In the genomic region with DNA sequence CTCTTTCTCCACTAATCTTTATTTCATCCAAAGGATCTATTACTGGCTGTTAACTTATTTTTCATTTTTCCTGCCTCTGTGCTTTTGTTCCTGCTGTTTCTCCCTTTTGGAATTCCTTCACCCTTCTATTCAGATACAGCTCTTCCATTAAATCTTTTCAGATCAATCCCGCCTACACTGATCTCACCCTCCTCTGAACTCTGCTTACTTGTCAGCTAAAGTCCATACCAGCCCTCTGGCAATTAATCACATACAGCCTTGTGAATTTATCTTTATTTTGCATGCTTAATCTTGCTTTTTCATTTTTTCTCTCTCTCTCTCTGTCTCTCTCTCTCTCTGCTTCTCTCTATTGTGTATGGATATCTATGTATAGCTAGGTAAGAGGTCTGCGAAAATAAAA, we compare ENCODE assay signal across 1 cellular context.
TF ChIP-seq lines count a peak whose summit lies in the region.

No MANE protein-coding gene starts in this region.

TF ChIP-seq in HepG2, 621 proteins besides CTCF, POLR2A, EP300 and RAD21 (continued from another document):
- TF ChIP-seq HNF1A (IDR thresholded peaks at IDR 0.05; ENCODE audit: low read depth) (no peak), HNF1A (CRISPR knock-in tag; IDR thresholded peaks at IDR 0.05; ENCODE audit: borderline replicate concordance) (no peak), ZNF230 (CRISPR knock-in tag; IDR thresholded peaks at IDR 0.05) (no peak), AKNA (CRISPR knock-in tag; IDR thresholded peaks at IDR 0.05; ENCODE audit: borderline replicate concordance) (no peak), RARG (CRISPR knock-in tag; IDR thresholded peaks at IDR 0.05; ENCODE audit: low read depth) (no peak), ZNF138 (CRISPR knock-in tag; IDR thresholded peaks at IDR 0.05; ENCODE audit: low read depth) (no peak), ZNF251 (CRISPR knock-in tag; IDR thresholded peaks at IDR 0.05) (no peak), SMARCC2 (IDR thresholded peaks at IDR 0.05) (no peak), CEBPB (IDR thresholded peaks at IDR 0.05; ENCODE audit: borderline replicate concordance, low read depth, low read length) (no peak)
- TF ChIP-seq, protein P1, sequence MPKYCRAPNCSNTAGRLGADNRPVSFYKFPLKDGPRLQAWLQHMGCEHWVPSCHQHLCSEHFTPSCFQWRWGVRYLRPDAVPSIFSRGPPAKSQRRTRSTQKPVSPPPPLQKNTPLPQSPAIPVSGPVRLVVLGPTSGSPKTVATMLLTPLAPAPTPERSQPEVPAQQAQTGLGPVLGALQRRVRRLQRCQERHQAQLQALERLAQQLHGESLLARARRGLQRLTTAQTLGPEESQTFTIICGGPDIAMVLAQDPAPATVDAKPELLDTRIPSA (CRISPR knock-in tag; IDR thresholded peaks at IDR 0.05; ENCODE audit: borderline replicate concordance), result no peak
